Comparison of ENCODE assay signal across 1 cellular context in the genomic region with DNA sequence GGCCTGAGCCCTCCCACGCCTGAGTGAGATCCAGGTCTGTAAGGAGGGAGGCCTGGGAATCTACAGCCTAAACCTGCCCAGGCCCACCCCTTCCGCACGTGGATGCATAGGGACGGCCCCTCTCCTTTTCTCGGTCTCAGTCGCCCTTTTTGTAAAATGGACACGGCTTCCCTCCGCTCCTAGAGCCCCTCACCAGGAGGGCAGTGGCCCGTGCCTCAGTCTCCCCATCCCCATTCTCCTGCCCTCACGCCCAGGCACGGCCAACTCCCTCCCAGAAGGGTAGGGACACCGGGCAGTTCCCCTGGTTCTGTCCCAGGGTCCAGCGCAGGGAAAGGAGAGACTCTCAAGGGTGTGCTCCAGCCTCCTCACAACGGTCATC.
TF ChIP-seq lines count a peak whose summit lies in the region.

No MANE protein-coding gene starts in this region.

TF ChIP-seq in GM12878, 131 proteins besides CTCF, POLR2A, EP300 and RAD21 (continued from another document):
- TF ChIP-seq, protein P1, sequence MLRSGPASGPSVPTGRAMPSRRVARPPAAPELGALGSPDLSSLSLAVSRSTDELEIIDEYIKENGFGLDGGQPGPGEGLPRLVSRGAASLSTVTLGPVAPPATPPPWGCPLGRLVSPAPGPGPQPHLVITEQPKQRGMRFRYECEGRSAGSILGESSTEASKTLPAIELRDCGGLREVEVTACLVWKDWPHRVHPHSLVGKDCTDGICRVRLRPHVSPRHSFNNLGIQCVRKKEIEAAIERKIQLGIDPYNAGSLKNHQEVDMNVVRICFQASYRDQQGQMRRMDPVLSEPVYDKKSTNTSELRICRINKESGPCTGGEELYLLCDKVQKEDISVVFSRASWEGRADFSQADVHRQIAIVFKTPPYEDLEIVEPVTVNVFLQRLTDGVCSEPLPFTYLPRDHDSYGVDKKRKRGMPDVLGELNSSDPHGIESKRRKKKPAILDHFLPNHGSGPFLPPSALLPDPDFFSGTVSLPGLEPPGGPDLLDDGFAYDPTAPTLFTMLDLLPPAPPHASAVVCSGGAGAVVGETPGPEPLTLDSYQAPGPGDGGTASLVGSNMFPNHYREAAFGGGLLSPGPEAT (IDR thresholded peaks at IDR 0.05; ENCODE audit: low read depth) = no peak
- no peak for TF ChIP-seq ASH2L (IDR thresholded peaks at IDR 0.05; ENCODE audit: borderline replicate concordance, low read depth)
- TF ChIP-seq ZNF217 (IDR thresholded peaks at IDR 0.05) = no peak
